8 cellular contexts compared by ENCODE assay signal in genomic region chr3:44235604-44236484, GRCh38. TPM values are rescaled to one million over a fixed set of nuclear protein-coding genes. Genes with fewer than 3 reads are reported as not detected.
A peak's percentile ranks its signal among the peaks of the same experiment; 100 is the strongest.
DNase-seq lines count a peak whose midpoint lies in the region; ATAC-seq and TF ChIP-seq lines count a peak whose summit lies in the region.

No MANE protein-coding gene starts in this region.

- H3K27me3 ChIP-seq in BJ (ENCODE audit: control insufficient read depth, insufficient read depth, low read length), result 0 out of 2 replicates have a peak, but pooled peaks cover 1% of the 10 kb centered on the region
- no peaks in the 10 kb centered on the region for H3K27me3 ChIP-seq in brain microvascular endothelial cell (replicated peaks)

- H3K9me3 Mint-ChIP-seq in T-helper 2 cell treated with Interferon-gamma antibody and Interleukin-4, amounts not matched to agents 5 μg/mL and 100 μg/mL, for 36 hours, result no peaks in the 10 kb centered on the region

- peaks cover 12% of the 10 kb centered on the region for H3K27me3 Mint-ChIP-seq in T-helper 2 cell treated with Interferon-gamma antibody and Interleukin-4, amounts not matched to agents 5 μg/mL and 100 μg/mL, for 36 hours (ENCODE audit: low read depth)

- DNase-seq in BJ (ENCODE audit: low read depth) (peak; percentile 54), NCI-H128 (lab: John Stamatoyannopoulos, UW; ENCODE audit: unreplicated experiment) (peak; percentile 11), brain microvascular endothelial cell (peak; percentile 88), iPS DF 19.7 (ENCODE audit: low read depth, low spot score) (peak; percentile 42), skeletal muscle cell (ENCODE audit: low read depth) (peak; percentile 71)
- peak; percentile 21 for DNase-seq in T-helper 2 cell treated with Interferon-gamma antibody and Interleukin-4, amounts not matched to agents 5 μg/mL and 100 μg/mL, for 36 hours (ENCODE audit: low spot score)

- no peaks in the 10 kb centered on the region for H3K36me3 Mint-ChIP-seq in T-helper 2 cell treated with Interferon-gamma antibody and Interleukin-4, amounts not matched to agents 5 μg/mL and 100 μg/mL, for 36 hours (ENCODE audit: low read depth)

- H3K4me3 ChIP-seq in BJ (ENCODE audit: low read depth, low read length), result no peak overlapping the region
- no peak overlapping the region for H3K4me3 ChIP-seq in brain microvascular endothelial cell (ENCODE audit: low read depth, low read length)
- no peak overlapping the region for H3K4me3 ChIP-seq in skeletal muscle cell (ENCODE audit: low read depth, low read length)

- POLR2A ChIA-PET in BJ (lab: Charles Lee), result no interaction called here

- no peak overlapping the region for H3K4me3 Mint-ChIP-seq in T-helper 2 cell treated with Interferon-gamma antibody and Interleukin-4, amounts not matched to agents 5 μg/mL and 100 μg/mL, for 36 hours

- CTCF ChIA-PET in BJ (lab: Yijun Ruan, JAX), result interaction anchor here (1.0 to 1.6 kb wide), 5 partner anchors 8 to 1274 kb away, joined by 3 to 5 read pairs (median 3); no protein-coding TSS in a partner anchor

- H3K27ac ChIP-seq in brain microvascular endothelial cell, result no peak overlapping the region

- in situ Hi-C loops in brain microvascular endothelial cell (cut with HindIII; ENCODE audit: low pct_ligation_motif_present, low sequenced_read_pairs), result no loop called here

- peak; percentile 78 for TF ChIP-seq CTCF in BJ (IDR thresholded peaks at IDR 0.05; ENCODE audit: insufficient read depth, low read depth, low read length)
- TF ChIP-seq CTCF in brain microvascular endothelial cell (IDR thresholded peaks at IDR 0.05; ENCODE audit: low read depth, low read length, missing control alignments), result peak; percentile 84

- H3K4me1 Mint-ChIP-seq in T-helper 2 cell treated with Interferon-gamma antibody and Interleukin-4, amounts not matched to agents 5 μg/mL and 100 μg/mL, for 36 hours (ENCODE audit: low read depth), result peaks cover 3% of the 10 kb centered on the region

- ATAC-seq in GM19452 (IDR thresholded peaks at IDR 0.05; ENCODE audit: unreplicated experiment), result peak; percentile 77
- no peak for ATAC-seq in HG02840 (IDR thresholded peaks at IDR 0.05; ENCODE audit: low FRiP score, unreplicated experiment)

- H3K36me3 ChIP-seq in BJ (ENCODE audit: control insufficient read depth, insufficient read depth, low read length) (no peaks in the 10 kb centered on the region), brain microvascular endothelial cell (replicated peaks) (no peaks in the 10 kb centered on the region)

- no peak overlapping the region for H3K27ac Mint-ChIP-seq in T-helper 2 cell treated with Interferon-gamma antibody and Interleukin-4, amounts not matched to agents 5 μg/mL and 100 μg/mL, for 36 hours

RNA-seq across cellular contexts. Expression of gene TOPAZ1, which starts 5.8 kb away (rescaled TPM):
- polyA plus RNA-seq in BJ (2011; rRNA removed), result not detected in 2 replicates
- polyA minus RNA-seq in BJ (2011; rRNA and poly(A)+ RNA removed), result not detected in 2 replicates

Comparison
In these comparisons a context has a peak if more than half of its experiments do, and no peak if none do; other contexts are left out.
1. DNase-seq: peak in every context shown above with its lines; median percentile 88 in brain microvascular endothelial cell; 71 in skeletal muscle cell; 54 in BJ; 42 in iPS DF 19.7; 21 in T-helper 2 cell treated with Interferon-gamma antibody and Interleukin-4, amounts not matched to agents 5 μg/mL and 100 μg/mL, for 36 hours; 11 in NCI-H128.